ENCODE assay signal across 28 cellular contexts in the genomic region with DNA sequence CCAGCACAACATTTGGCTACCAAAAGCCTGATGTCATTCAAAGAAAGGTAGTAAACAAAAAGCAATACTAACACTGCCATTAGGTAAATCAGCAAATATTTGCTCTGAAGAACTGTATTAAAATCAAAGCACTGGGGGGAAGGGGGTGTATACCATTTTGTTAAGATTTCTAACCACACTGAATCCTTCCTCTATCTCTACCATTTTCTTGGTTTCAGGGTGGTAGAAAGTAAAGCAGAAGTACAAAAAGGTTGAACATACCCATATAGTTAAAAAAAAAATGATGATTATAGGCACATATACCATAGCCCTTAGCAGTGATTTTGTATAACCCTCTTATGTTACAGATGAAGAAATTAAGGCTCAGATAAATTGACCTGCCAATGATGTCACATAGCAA.
"Had no signal": no experiment of that assay in that cellular context is flagged by ENCODE, and none has a peak within 500 bp of the region (broad histone marks: within the 10 kb centered on the region; RNA-seq: fewer than 3 reads in every experiment).

No MANE protein-coding gene starts in this region.

- H3K27ac ChIP-seq: coronary artery, esophagus muscularis mucosa, heart left ventricle, right lobe of liver, thoracic aorta had no signal

- H3K4me1 Mint-ChIP-seq: activated naive CD8-positive, alpha-beta T cell treated with anti-CD3 and anti-CD28 coated beads, Interleukin-2, amount 10 ng/mL, durations not matched to agents 7 days and 5 days had no signal

- H3K4me1 ChIP-seq: right lobe of liver had no signal

- DNase-seq: activated CD4-positive, alpha-beta T cell treated with anti-CD3 and anti-CD28 coated beads for 36 hours; activated CD4-positive, alpha-beta T cell treated with anti-CD3 and anti-CD28 coated beads, Interleukin-2, amount 50 U/mL, for 4 hours; activated CD8-positive, alpha-beta memory T cell treated with anti-CD3 and anti-CD28 coated beads for 24 hours; activated CD8-positive, alpha-beta memory T cell treated with anti-CD3 and anti-CD28 coated beads, Interleukin-2, amount 50 U/mL, for 4 hours; activated naive CD4-positive, alpha-beta T cell treated with Interleukin-2 at 50 U/mL for 16 hours; activated naive CD8-positive, alpha-beta T cell treated with anti-CD3 and anti-CD28 coated beads, Interleukin-2, amount 10 ng/mL, durations not matched to agents 7 days and 5 days; activated T-cell treated with anti-CD3 and anti-CD28 coated beads, Interleukin-2, amount 50 U/mL, for 4 hours; amniotic stem cell; cerebellar nuclear complex; heart left ventricle; left ventricle myocardium superior; mammary epithelial cell; midbrain; nucleus accumbens; right lobe of liver; stimulated activated CD4-positive, alpha-beta T cell treated with anti-CD3 and anti-CD28 coated beads, Interleukin-15, amount 100 ng/mL, for 24 hours; stimulated activated naive CD4-positive, alpha-beta T cell; T1000 had no signal

- H3K4me3 ChIP-seq: coronary artery, esophagus muscularis mucosa, heart left ventricle, right lobe of liver, smooth muscle cell, thoracic aorta had no signal

- H3K4me3 Mint-ChIP-seq: activated CD4-positive, alpha-beta T cell treated with anti-CD3 and anti-CD28 coated beads for 36 hours; activated naive CD8-positive, alpha-beta T cell treated with anti-CD3 and anti-CD28 coated beads, Interleukin-2, amount 10 ng/mL, durations not matched to agents 7 days and 5 days; activated T-cell treated with anti-CD3 and anti-CD28 coated beads, Interleukin-2, amount 50 U/mL, for 4 hours; natural killer cell treated with Interleukin-12 subunit alpha and Interleukin-12 subunit beta and Interleukin-15 and Interleukin-18, amount 100 ng/mL, for 72 hours; T-helper 1 cell treated with Interleukin-12 subunit alpha and Interleukin-12 subunit beta and Interleukin-4 antibody, amounts not matched to agents 30 μg/mL and 1 μg/mL, for 36 hours; type B pancreatic cell; WTC11 had no signal

- H3K27ac Mint-ChIP-seq: activated CD4-positive, alpha-beta T cell treated with anti-CD3 and anti-CD28 coated beads for 36 hours; activated naive CD8-positive, alpha-beta T cell treated with anti-CD3 and anti-CD28 coated beads, Interleukin-2, amount 10 ng/mL, durations not matched to agents 7 days and 5 days; activated T-helper 2 cell treated with anti-CD3 and anti-CD28 coated beads, Interferon-gamma antibody, Interleukin-2, Interleukin-4, amounts not matched to agents 10 μg/mL and 5 μg/mL and 100 μg/mL, durations not matched to agents 14 hours and 24 hours and 36 hours; T-helper 1 cell treated with Interleukin-12 subunit alpha and Interleukin-12 subunit beta and Interleukin-4 antibody, amounts not matched to agents 30 μg/mL and 1 μg/mL, for 36 hours; type B pancreatic cell; WTC11 had no signal

- H3K27me3 Mint-ChIP-seq: activated CD4-positive, alpha-beta T cell treated with anti-CD3 and anti-CD28 coated beads for 36 hours; activated naive CD8-positive, alpha-beta T cell treated with anti-CD3 and anti-CD28 coated beads, Interleukin-2, amount 10 ng/mL, durations not matched to agents 7 days and 5 days; natural killer cell treated with Interleukin-12 subunit alpha and Interleukin-12 subunit beta and Interleukin-15 and Interleukin-18, amount 100 ng/mL, for 72 hours; type B pancreatic cell had no signal

- H3K9me3 ChIP-seq: esophagus muscularis mucosa, heart left ventricle, right lobe of liver, thoracic aorta had no signal

- H3K36me3 ChIP-seq: esophagus muscularis mucosa, heart left ventricle, right lobe of liver, thoracic aorta had no signal

- ATAC-seq: activated CD4-positive, alpha-beta T cell treated with anti-CD3 and anti-CD28 coated beads for 36 hours; activated T-cell treated with anti-CD3 and anti-CD28 coated beads, Interleukin-2, amount 50 U/mL, for 4 hours; heart left ventricle; left ventricle myocardium superior; natural killer cell treated with Interleukin-12 subunit alpha and Interleukin-12 subunit beta and Interleukin-15 and Interleukin-18, amount 100 ng/mL, for 72 hours; WTC11 had no signal

- H3K27me3 ChIP-seq: esophagus muscularis mucosa, heart left ventricle, right lobe of liver had no signal

- FAIRE-seq: islet of Langerhans had no signal

- H3K9me3 Mint-ChIP-seq: natural killer cell treated with Interleukin-12 subunit alpha and Interleukin-12 subunit beta and Interleukin-15 and Interleukin-18, amount 100 ng/mL, for 72 hours; type B pancreatic cell; WTC11 had no signal

- H3K4me2 ChIP-seq: smooth muscle cell had no signal

- H3K36me3 Mint-ChIP-seq: type B pancreatic cell, WTC11 had no signal
